Comparison of ENCODE assay signal across 18 cellular contexts in genomic region chr13:99558570-99559180, GRCh38.
"Had no signal": no experiment of that assay in that cellular context is flagged by ENCODE, and none has a peak within 500 bp of the region (broad histone marks: within the 10 kb centered on the region; RNA-seq: fewer than 3 reads in every experiment).

No MANE protein-coding gene starts in this region.

- H3K4me3 ChIP-seq: breast epithelium, mucosa of descending colon, psoas muscle had no signal

- H3K4me3 Mint-ChIP-seq: activated naive CD8-positive, alpha-beta T cell; activated T-cell treated with anti-CD3 and anti-CD28 coated beads, Interleukin-2, amount 50 U/mL, for 24 hours; nephron; T-helper 1 cell treated with Interleukin-12 subunit alpha and Interleukin-12 subunit beta and Interleukin-4 antibody, amounts not matched to agents 30 μg/mL and 1 μg/mL, for 36 hours had no signal

- H3K27me3 Mint-ChIP-seq: activated naive CD8-positive, alpha-beta T cell; activated T-cell treated with anti-CD3 and anti-CD28 coated beads, Interleukin-2, amount 50 U/mL, for 24 hours had no signal

- ATAC-seq: left cardiac atrium, mucosa of descending colon, psoas muscle, sciatic nerve had no signal

- H3K9me3 Mint-ChIP-seq: activated T-cell treated with anti-CD3 and anti-CD28 coated beads, Interleukin-2, amount 50 U/mL, for 24 hours; nephron; T-helper 1 cell treated with Interleukin-12 subunit alpha and Interleukin-12 subunit beta and Interleukin-4 antibody, amounts not matched to agents 30 μg/mL and 1 μg/mL, for 36 hours had no signal

- DNase-seq: activated CD4-positive, alpha-beta T cell treated with anti-CD3 and anti-CD28 coated beads, Interleukin-2, amount 50 U/mL, for 1 hour; activated CD4-positive, CD25-positive, alpha-beta regulatory T cell; activated gamma-delta T cell; activated T-cell treated with anti-CD3 and anti-CD28 coated beads, Interleukin-2, amount 50 U/mL, for 24 hours; effector CD4-positive, alpha-beta T cell; left cardiac atrium; mammary epithelial cell; mucosa of descending colon; psoas muscle; stimulated activated CD4-positive, alpha-beta T cell treated with anti-CD3 and anti-CD28 coated beads, Interleukin-2, amount 100 ng/mL, for 24 hours; stimulated activated naive CD4-positive, alpha-beta T cell; trophoblast cell had no signal

- FAIRE-seq: TTC549 had no signal

- H3K4me1 Mint-ChIP-seq: nephron had no signal

- H3K27ac ChIP-seq: breast epithelium, psoas muscle had no signal

- H3K4me1 ChIP-seq: breast epithelium, psoas muscle had no signal

- H3K27ac Mint-ChIP-seq: activated T-cell treated with anti-CD3 and anti-CD28 coated beads, Interleukin-2, amount 50 U/mL, for 24 hours; nephron; T-helper 1 cell treated with Interleukin-12 subunit alpha and Interleukin-12 subunit beta and Interleukin-4 antibody, amounts not matched to agents 30 μg/mL and 1 μg/mL, for 36 hours had no signal

- H3K27me3 ChIP-seq: breast epithelium had no signal

- H3K9me3 ChIP-seq: breast epithelium, mucosa of descending colon, psoas muscle had no signal
